23 cellular contexts compared by ENCODE assay signal in genomic region chr12:50530532-50530931, GRCh38.
"Had no signal": no experiment of that assay in that cellular context is flagged by ENCODE, and none has a peak within 500 bp of the region (broad histone marks: within the 10 kb centered on the region; RNA-seq: fewer than 3 reads in every experiment).

No MANE protein-coding gene starts in this region.

- H3K9me3 ChIP-seq: adrenal gland, body of pancreas, gastroesophageal sphincter, lower lobe of right lung, thoracic aorta, uterus had no signal

- H3K36me3 ChIP-seq: adrenal gland, gastroesophageal sphincter, lower lobe of right lung, thoracic aorta, uterus had no signal

- H3K27ac ChIP-seq: adrenal gland, gastroesophageal sphincter, lower lobe of right lung, thoracic aorta, uterus had no signal

- H3K27me3 ChIP-seq: adrenal gland, body of pancreas, gastroesophageal sphincter, hepatocyte, uterus had no signal

- H3K4me1 ChIP-seq: uterus had no signal

- DNase-seq: activated CD4-positive, alpha-beta memory T cell treated with anti-CD3 and anti-CD28 coated beads, Interleukin-2, amount 10 ng/mL, durations not matched to agents 7 days and 5 days; activated CD4-positive, alpha-beta T cell treated with anti-CD3 and anti-CD28 coated beads for 1 hour; activated CD4-positive, alpha-beta T cell treated with anti-CD3 and anti-CD28 coated beads, Interleukin-2, amount 10 ng/mL, durations not matched to agents 7 days and 5 days; activated naive CD4-positive, alpha-beta T cell; activated T-cell treated with anti-CD3 and anti-CD28 coated beads, Interleukin-2, amount 50 U/mL, for 72 hours; adrenal gland; aorta; body of pancreas; dermis blood vessel endothelial cell; effector CD8-positive, alpha-beta T cell; kidney; lower lobe of right lung; mesenchymal stem cell; natural killer cell; right cardiac atrium; stimulated activated CD4-positive, alpha-beta T cell treated with anti-CD3 and anti-CD28 coated beads, Interleukin-2, amount 100 ng/mL, for 48 hours; stimulated activated naive CD4-positive, alpha-beta T cell treated with Interleukin-2 at 50 U/mL for 16 hours; T-helper 2 cell; uterus had no signal

- H2AFZ ChIP-seq: hepatocyte had no signal

- H3K4me2 ChIP-seq: hepatocyte had no signal

- ATAC-seq: activated T-cell treated with anti-CD3 and anti-CD28 coated beads, Interleukin-2, amount 50 U/mL, for 72 hours; body of pancreas; gastroesophageal sphincter; natural killer cell; right cardiac atrium; WTC11 had no signal

- H3K4me3 ChIP-seq: adrenal gland, body of pancreas, gastroesophageal sphincter, hepatocyte, lower lobe of right lung, thoracic aorta, uterus had no signal
